Comparison of ENCODE assay signal across 8 cellular contexts in genomic region chr5:150021491-150022162, GRCh38. TPM values are rescaled to one million over a fixed set of nuclear protein-coding genes. Genes with fewer than 3 reads are reported as not detected.
DNase-seq lines count a peak whose midpoint lies in the region; ATAC-seq and TF ChIP-seq lines count a peak whose summit lies in the region.

No MANE protein-coding gene starts in this region.

- no peaks in the 10 kb centered on the region for H3K27me3 ChIP-seq in RWPE2 (ENCODE audit: insufficient read depth, poor library complexity, severe bottlenecking)
- no peaks in the 10 kb centered on the region for H3K27me3 ChIP-seq in esophagus muscularis mucosa
- H3K27me3 ChIP-seq in testis, result no peaks in the 10 kb centered on the region

- no peaks in the 10 kb centered on the region for H3K9me3 ChIP-seq in RWPE2 (ENCODE audit: severe bottlenecking)
- H3K9me3 ChIP-seq in esophagus muscularis mucosa, result no peaks in the 10 kb centered on the region
- no peaks in the 10 kb centered on the region for H3K9me3 ChIP-seq in testis

- no peaks in the 10 kb centered on the region for H3K27me3 Mint-ChIP-seq in neural crest cell (ENCODE audit: low read depth)

- peaks cover 41% of the 10 kb centered on the region for H3K4me1 ChIP-seq in RWPE2 (ENCODE audit: insufficient read depth, poor library complexity, severe bottlenecking)
- peaks cover 23 to 42% (median 33%) of the 10 kb centered on the region in 4 donors for H3K4me1 ChIP-seq in esophagus muscularis mucosa
- H3K4me1 ChIP-seq in testis, result no peaks in the 10 kb centered on the region

- WGBS in esophagus muscularis mucosa, result 67% methylated on average over 13 of the region's 13 CpGs
- WGBS in testis, 2 donors, result 82 to 85% methylated on average over 13 of the region's 13 CpGs

- peak; percentile 90 for DNase-seq in Daoy (ENCODE audit: low read depth)
- DNase-seq in RWPE2 (ENCODE audit: low spot score), result peak; percentile 92
- DNase-seq in esophagus muscularis mucosa (ENCODE audit: extremely low spot score), result no peak
- DNase-seq in neural crest cell (ENCODE audit: low read depth, low spot score), result no peak
- DNase-seq in NCI-H345 (lab: John Stamatoyannopoulos, UW), result no peak
- DNase-seq in testis, result no peak
- no peak for DNase-seq in NCI-H2171 (lab: John Stamatoyannopoulos, UW)

- H3K36me3 ChIP-seq in RWPE2 (ENCODE audit: low read depth), result peaks cover 86% of the 10 kb centered on the region
- peaks cover 20 to 79% (median 66%) of the 10 kb centered on the region in 4 donors for H3K36me3 ChIP-seq in esophagus muscularis mucosa
- no peaks in the 10 kb centered on the region for H3K36me3 ChIP-seq in testis (ENCODE audit: low read depth, missing control alignments)

- H3K9me3 Mint-ChIP-seq in neural crest cell, result peaks cover 2% of the 10 kb centered on the region

- H3K27ac ChIP-seq in RWPE2 (ENCODE audit: poor library complexity, severe bottlenecking) (peak overlapping the region; percentile 94), esophagus muscularis mucosa (replicated peaks in 1 of 4) (peak overlapping the region; percentile 18 to 67 (median 47)), testis (peak overlapping the region in 1 of 2 donors; percentile 26)

- TF ChIP-seq EP300 in esophagus muscularis mucosa (IDR thresholded peaks at IDR 0.05), result no peak

- H3K27ac Mint-ChIP-seq in neural crest cell (ENCODE audit: unreplicated experiment), result peak overlapping the region; percentile 40

- peak; percentile 95 for ATAC-seq in RWPE2 (ENCODE audit: low read depth)
- ATAC-seq in GM18519 (IDR thresholded peaks at IDR 0.05; ENCODE audit: low FRiP score, unreplicated experiment), result no peak

- H3K4me3 ChIP-seq in RWPE2 (ENCODE audit: severe bottlenecking) (no peak overlapping the region), esophagus muscularis mucosa (no peak overlapping the region), testis (no peak overlapping the region)

- TF ChIP-seq CTCF in RWPE2 (IDR thresholded peaks at IDR 0.05; ENCODE audit: poor library complexity, severe bottlenecking) (no peak), esophagus muscularis mucosa (IDR thresholded peaks at IDR 0.05) (no peak), neural crest cell (conservative IDR thresholded peaks at IDR 0.05) (no peak), testis (IDR thresholded peaks at IDR 0.05) (no peak)

- H3K4me1 Mint-ChIP-seq in neural crest cell, result peaks cover 13% of the 10 kb centered on the region

- intact Hi-C loops in esophagus muscularis mucosa (cut with DNase I), result no loop called here
- intact Hi-C loops in testis (cut with DNase I; ENCODE audit: low total_unique reads), result no loop called here

- H3K4me3 Mint-ChIP-seq in neural crest cell, result no peak overlapping the region

- TF ChIP-seq POLR2A in esophagus muscularis mucosa (IDR thresholded peaks at IDR 0.05; ENCODE audit: low read depth), result no peak
- no peak for TF ChIP-seq POLR2A in testis (IDR thresholded peaks at IDR 0.05)

- peaks cover 11% of the 10 kb centered on the region for H3K36me3 Mint-ChIP-seq in neural crest cell (ENCODE audit: low read depth)

RNA-seq across cellular contexts. Expression of gene HMGXB3, which starts 21.1 kb away (rescaled TPM):
- 33.2 and 35.6 TPM in 2 replicates for total RNA-seq in Daoy (2014; rRNA removed; shearing (Covaris generic))
- total RNA-seq in esophagus muscularis mucosa (10 to 100 TPM; 17.4 to 26.5 (median 23.1) TPM), neural crest cell (40.4 and 44.4 TPM in 2 replicates), testis (10 to 100 TPM; 63.6 to 72.5 TPM)
- polyA plus RNA-seq in testis (ENCODE audit: insufficient read depth, low read depth, low replicate concordance), result 33.5 TPM

RNA-seq across cellular contexts. Expression of gene TIGD6, which starts 21.2 kb away (rescaled TPM):
- total RNA-seq in Daoy (2014; rRNA removed; shearing (Covaris generic)), result 1.7 and 4.3 TPM in 2 replicates
- 1 to 10 TPM; 2.9 to 3.5 (median 3.2) TPM for total RNA-seq in esophagus muscularis mucosa
- 5.1 and 5.9 TPM in 2 replicates for total RNA-seq in neural crest cell
- 1 to 10 TPM; 7.8 to 9.7 TPM for total RNA-seq in testis
- 11.2 TPM for polyA plus RNA-seq in testis (ENCODE audit: insufficient read depth, low read depth, low replicate concordance)

Comparison
In these comparisons a context has a peak if more than half of its experiments do, and no peak if none do; other contexts are left out.
1. DNase-seq: peak in Daoy (single experiment) and RWPE2 (single experiment); none in esophagus muscularis mucosa (single experiment), neural crest cell (single experiment), NCI-H345 (single experiment), testis (single experiment) and NCI-H2171 (single experiment).